23 cellular contexts compared by ENCODE assay signal in genomic region chr3:157058392-157059071, GRCh38.
"Had no signal": no experiment of that assay in that cellular context is flagged by ENCODE, and none has a peak within 500 bp of the region (broad histone marks: within the 10 kb centered on the region; RNA-seq: fewer than 3 reads in every experiment).

No MANE protein-coding gene starts in this region.

- H3K4me3 ChIP-seq: ascending aorta, colonic mucosa, gastrocnemius medialis, left lung, right atrium auricular region, tibial nerve had no signal

- H3K4me3 Mint-ChIP-seq: central memory CD8-positive, alpha-beta T cell; mesothelial cell of epicardium; stimulated activated naive CD8-positive, alpha-beta T cell treated with anti-CD3 and anti-CD28 coated beads, Interleukin-15, Interleukin-2, amounts not matched to agents 100 ng/mL and 50 ng/mL, for 24 hours had no signal

- ATAC-seq: gastrocnemius medialis, left lung had no signal

- H3K27ac Mint-ChIP-seq: mesothelial cell of epicardium; stimulated activated naive CD8-positive, alpha-beta T cell treated with anti-CD3 and anti-CD28 coated beads, Interleukin-15, Interleukin-2, amounts not matched to agents 100 ng/mL and 50 ng/mL, for 24 hours had no signal

- H3K9me3 ChIP-seq: ascending aorta, colonic mucosa, gastrocnemius medialis, left lung, right atrium auricular region, tibial nerve had no signal

- FAIRE-seq: endometrium, kidney, urothelium cell line had no signal

- H3K4me1 Mint-ChIP-seq: central memory CD8-positive, alpha-beta T cell; mesothelial cell of epicardium had no signal

- DNase-seq: activated CD4-positive, CD25-positive, alpha-beta regulatory T cell treated with anti-CD3 and anti-CD28 coated beads, Interleukin-2, amount 50 U/mL, for 72 hours; activated CD8-positive, alpha-beta memory T cell treated with anti-CD3 and anti-CD28 coated beads for 24 hours; activated effector memory CD4-positive, alpha-beta T cell treated with anti-CD3 and anti-CD28 coated beads, Interleukin-2, amount 50 U/mL, for 16 hours; activated naive CD4-positive, alpha-beta T cell treated with anti-CD3 and anti-CD28 coated beads, Interleukin-2, amount 50 U/mL, for 16 hours; activated T-cell treated with anti-CD3 and anti-CD28 coated beads, Interleukin-2, amount 50 U/mL, for 72 hours; colonic mucosa; erythroblast; gastrocnemius medialis; head of caudate nucleus; kidney; left lung; occipital lobe; stimulated activated CD4-positive, alpha-beta T cell treated with anti-CD3 and anti-CD28 coated beads, Interleukin-12 subunit alpha, Interleukin-12 subunit beta, amount 100 ng/mL, for 4 hours; stimulated activated CD4-positive, alpha-beta T cell treated with anti-CD3 and anti-CD28 coated beads, Interleukin-1b, Interleukin-23, amount 100 ng/mL, for 48 hours had no signal

- H3K36me3 Mint-ChIP-seq: mesothelial cell of epicardium had no signal

- H3K9me3 Mint-ChIP-seq: activated T-cell treated with anti-CD3 and anti-CD28 coated beads, Interleukin-2, amount 50 U/mL, for 72 hours; central memory CD8-positive, alpha-beta T cell; mesothelial cell of epicardium; stimulated activated naive CD8-positive, alpha-beta T cell treated with anti-CD3 and anti-CD28 coated beads, Interleukin-15, Interleukin-2, amounts not matched to agents 100 ng/mL and 50 ng/mL, for 24 hours had no signal

- H3K27ac ChIP-seq: ascending aorta, colonic mucosa, gastrocnemius medialis, left lung, right atrium auricular region, tibial nerve, VCaP had no signal

- H3K4me1 ChIP-seq: ascending aorta, colonic mucosa, gastrocnemius medialis, left lung, right atrium auricular region, tibial nerve had no signal

- H3K27me3 ChIP-seq: ascending aorta, colonic mucosa, gastrocnemius medialis, left lung, right atrium auricular region, tibial nerve had no signal

- H3K36me3 ChIP-seq: ascending aorta, colonic mucosa, gastrocnemius medialis, left lung, right atrium auricular region, tibial nerve had no signal
